12 cellular contexts compared by ENCODE assay signal in genomic region chr2:174664084-174664759, GRCh38.
A peak's percentile ranks its signal among the peaks of the same experiment; 100 is the strongest.
DNase-seq lines count a peak whose midpoint lies in the region; ATAC-seq and TF ChIP-seq lines count a peak whose summit lies in the region.
"Had no signal": no experiment of that assay in that cellular context is flagged by ENCODE, and none has a peak within 500 bp of the region (broad histone marks: within the 10 kb centered on the region; RNA-seq: fewer than 3 reads in every experiment).

No MANE protein-coding gene starts in this region.

- DNase-seq in EL (peak; percentile 12), SK-N-SH (no peak)
- no peak for DNase-seq in stimulated activated effector memory CD8-positive, alpha-beta T cell treated with anti-CD3 and anti-CD28 coated beads, Interleukin-12 subunit alpha, Interleukin-12 subunit beta, amount 100 ng/mL, for 72 hours (ENCODE audit: low spot score in 2 of 2)
- no peak for DNase-seq in activated CD8-positive, alpha-beta T cell treated with anti-CD3 and anti-CD28 coated beads, Interleukin-2, amount 10 ng/mL, durations not matched to agents 7 days and 5 days
- DNase-seq in stimulated activated naive CD4-positive, alpha-beta T cell treated with Interleukin-2 at 50 U/mL for 16 hours (lab: John Stamatoyannopoulos, UW), result no peak
- DNase-seq: activated CD4-positive, alpha-beta T cell treated with anti-CD3 and anti-CD28 coated beads, Interleukin-2, amount 50 U/mL, for 4 hours; activated naive CD4-positive, alpha-beta T cell treated with anti-CD3 and anti-CD28 coated beads, Interleukin-2, amount 10 ng/mL, durations not matched to agents 7 days and 5 days; T-cell had no signal

- no peak overlapping the region for H3K4me3 Mint-ChIP-seq in stimulated activated effector memory CD8-positive, alpha-beta T cell treated with anti-CD3 and anti-CD28 coated beads, Interleukin-12 subunit alpha, Interleukin-12 subunit beta, amount 100 ng/mL, for 72 hours
- H3K4me3 Mint-ChIP-seq in activated CD8-positive, alpha-beta T cell treated with anti-CD3 and anti-CD28 coated beads, Interleukin-2, amount 10 ng/mL, durations not matched to agents 7 days and 5 days, result no peak overlapping the region
- H3K4me3 Mint-ChIP-seq: activated naive CD4-positive, alpha-beta T cell treated with anti-CD3 and anti-CD28 coated beads, Interleukin-2, amount 10 ng/mL, durations not matched to agents 7 days and 5 days; T-cell had no signal

- peaks cover 83% of the 10 kb centered on the region for H3K79me2 ChIP-seq in SK-N-SH (ENCODE audit: insufficient read depth)

- peak overlapping the region; percentile 23; the same call in 1 of the 2 replicates for H3K9ac ChIP-seq in SK-N-SH

- no peaks in the 10 kb centered on the region for H3K9me2 ChIP-seq in SK-N-SH

- TF ChIP-seq POLR2A in gastroesophageal sphincter (IDR thresholded peaks at IDR 0.05), result no peak

- H3K9me3 ChIP-seq in SK-N-SH (no peaks in the 10 kb centered on the region), gastroesophageal sphincter (no peaks in the 10 kb centered on the region)

- peak overlapping the region; percentile 61 for H3K4me2 ChIP-seq in SK-N-SH

- no peak for TF ChIP-seq EP300 in SK-N-SH (IDR thresholded peaks at IDR 0.05; ENCODE audit: borderline replicate concordance in 1 of 2, low read depth in 1 of 2, low read length in 1 of 2)
- no peak for TF ChIP-seq EP300 in gastroesophageal sphincter (IDR thresholded peaks at IDR 0.05)

- ATAC-seq in gastroesophageal sphincter (no peak), HG03342 (IDR thresholded peaks at IDR 0.05; ENCODE audit: unreplicated experiment) (no peak), HG02973 (IDR thresholded peaks at IDR 0.05; ENCODE audit: unreplicated experiment) (no peak)
- peak; percentile 78 for ATAC-seq in stimulated activated effector memory CD8-positive, alpha-beta T cell treated with anti-CD3 and anti-CD28 coated beads, Interleukin-12 subunit alpha, Interleukin-12 subunit beta, amount 100 ng/mL, for 72 hours
- no peak for ATAC-seq in activated CD8-positive, alpha-beta T cell treated with anti-CD3 and anti-CD28 coated beads, Interleukin-2, amount 10 ng/mL, durations not matched to agents 7 days and 5 days
- ATAC-seq: T-cell had no signal

- no peaks in the 10 kb centered on the region for H3K36me3 Mint-ChIP-seq in stimulated activated effector memory CD8-positive, alpha-beta T cell treated with anti-CD3 and anti-CD28 coated beads, Interleukin-12 subunit alpha, Interleukin-12 subunit beta, amount 100 ng/mL, for 72 hours
- H3K36me3 Mint-ChIP-seq in activated CD8-positive, alpha-beta T cell treated with anti-CD3 and anti-CD28 coated beads, Interleukin-2, amount 10 ng/mL, durations not matched to agents 7 days and 5 days (ENCODE audit: low read depth), result peaks cover 7% of the 10 kb centered on the region

- CTCF ChIA-PET in SK-N-SH (lab: Yijun Ruan, JAX), result interaction anchor here (0.6 to 2.9 kb wide), 7 partner anchors 12 to 1485 kb away, joined by 3 to 14 read pairs (median 4); no protein-coding TSS in a partner anchor
- CTCF ChIA-PET in activated CD8-positive, alpha-beta T cell treated with anti-CD3 and anti-CD28 coated beads, Interleukin-2, amount 10 ng/mL, durations not matched to agents 7 days and 5 days (lab: Charles Lee), result interaction anchor here (0.6 kb wide), 1 partner anchor 280 kb away, joined by 3 read pairs; no protein-coding TSS in a partner anchor

- POLR2A ChIA-PET in SK-N-SH (lab: Yijun Ruan, JAX), result interaction anchor here (1.5 to 1.9 kb wide), 2 partner anchors 9 to 18 kb away, joined by 10 to 13 read pairs; no protein-coding TSS in a partner anchor
- POLR2A ChIA-PET in activated CD8-positive, alpha-beta T cell treated with anti-CD3 and anti-CD28 coated beads, Interleukin-2, amount 10 ng/mL, durations not matched to agents 7 days and 5 days (lab: Charles Lee), result no interaction called here

- H3K27me3 ChIP-seq in SK-N-SH (ENCODE audit: insufficient read depth) (no peaks in the 10 kb centered on the region), gastroesophageal sphincter (no peaks in the 10 kb centered on the region)

- H3K4me1 Mint-ChIP-seq in stimulated activated effector memory CD8-positive, alpha-beta T cell treated with anti-CD3 and anti-CD28 coated beads, Interleukin-12 subunit alpha, Interleukin-12 subunit beta, amount 100 ng/mL, for 72 hours, result peaks cover 60% of the 10 kb centered on the region
- peaks cover 22% of the 10 kb centered on the region for H3K4me1 Mint-ChIP-seq in activated CD8-positive, alpha-beta T cell treated with anti-CD3 and anti-CD28 coated beads, Interleukin-2, amount 10 ng/mL, durations not matched to agents 7 days and 5 days (ENCODE audit: low read depth)

- peaks cover 34 to 72% of the 10 kb centered on the region in 2 experiments for H3K4me1 ChIP-seq in SK-N-SH (ENCODE audit: control insufficient read depth in 1 of 2, insufficient read depth in 2 of 2, low read depth in 1 of 2, low read length in 1 of 2)
- peaks cover 0 to 91% (median 23%) of the 10 kb centered on the region in 3 donors for H3K4me1 ChIP-seq in gastroesophageal sphincter

- H3K27ac ChIP-seq in SK-N-SH (ENCODE audit: low read depth in 2 of 2, low read length in 1 of 2), result peak overlapping the region; percentile 91 to 99
- peak overlapping the region in 3 of 4 donors; percentile 63 to 74 (median 69) for H3K27ac ChIP-seq in gastroesophageal sphincter
- H3K27ac ChIP-seq: C4-2B had no signal

- no peak overlapping the region for H2AFZ ChIP-seq in SK-N-SH (ENCODE audit: low read depth)

- peak overlapping the region; percentile 16 for H3K27ac Mint-ChIP-seq in stimulated activated effector memory CD8-positive, alpha-beta T cell treated with anti-CD3 and anti-CD28 coated beads, Interleukin-12 subunit alpha, Interleukin-12 subunit beta, amount 100 ng/mL, for 72 hours
- H3K27ac Mint-ChIP-seq in activated CD8-positive, alpha-beta T cell treated with anti-CD3 and anti-CD28 coated beads, Interleukin-2, amount 10 ng/mL, durations not matched to agents 7 days and 5 days, result no peak overlapping the region
- H3K27ac Mint-ChIP-seq: activated naive CD4-positive, alpha-beta T cell treated with anti-CD3 and anti-CD28 coated beads, Interleukin-2, amount 10 ng/mL, durations not matched to agents 7 days and 5 days had no signal

- H3K4me3 ChIP-seq in SK-N-SH (ENCODE audit: low read depth in 2 of 2, low read length in 1 of 2) (no peak overlapping the region), gastroesophageal sphincter (no peak overlapping the region)

- H3K9me3 Mint-ChIP-seq in stimulated activated effector memory CD8-positive, alpha-beta T cell treated with anti-CD3 and anti-CD28 coated beads, Interleukin-12 subunit alpha, Interleukin-12 subunit beta, amount 100 ng/mL, for 72 hours, result no peaks in the 10 kb centered on the region
- H3K9me3 Mint-ChIP-seq in activated CD8-positive, alpha-beta T cell treated with anti-CD3 and anti-CD28 coated beads, Interleukin-2, amount 10 ng/mL, durations not matched to agents 7 days and 5 days (ENCODE audit: insufficient read depth), result no peaks in the 10 kb centered on the region
- H3K9me3 Mint-ChIP-seq: activated naive CD4-positive, alpha-beta T cell treated with anti-CD3 and anti-CD28 coated beads, Interleukin-2, amount 10 ng/mL, durations not matched to agents 7 days and 5 days; T-cell had no signal

- peaks cover 22% of the 10 kb centered on the region for H3F3A ChIP-seq in SK-N-SH (replicated peaks; ENCODE audit: insufficient read depth)

- TF ChIP-seq CTCF in SK-N-SH (IDR thresholded peaks at IDR 0.05), result no peak
- TF ChIP-seq CTCF in gastroesophageal sphincter (IDR thresholded peaks at IDR 0.05), result no peak

- 82% methylated on average over 4 of the region's 7 CpGs for WGBS in SK-N-SH (ENCODE audit: low lambda C conversion rate)
- 80 to 92% methylated on average over 1 to 2 of the region's 7 CpGs for WGBS in gastroesophageal sphincter (ENCODE audit: low coverage in 1 of 2), 2 donors

- TF ChIP-seq RAD21 in SK-N-SH (IDR thresholded peaks at IDR 0.05; ENCODE audit: low read length), result no peak

- no peaks in the 10 kb centered on the region for H3K27me3 Mint-ChIP-seq in activated CD8-positive, alpha-beta T cell treated with anti-CD3 and anti-CD28 coated beads, Interleukin-2, amount 10 ng/mL, durations not matched to agents 7 days and 5 days (ENCODE audit: low read depth)
- H3K27me3 Mint-ChIP-seq: activated naive CD4-positive, alpha-beta T cell treated with anti-CD3 and anti-CD28 coated beads, Interleukin-2, amount 10 ng/mL, durations not matched to agents 7 days and 5 days; T-cell had no signal

- peaks cover 14% of the 10 kb centered on the region for H4K20me1 ChIP-seq in SK-N-SH (ENCODE audit: insufficient read depth)

- H3K36me3 ChIP-seq in SK-N-SH (replicated peaks in 1 of 2; ENCODE audit: control insufficient read depth in 1 of 2, insufficient read depth in 2 of 2, low read length in 1 of 2) (peaks cover 1 to 10% of the 10 kb centered on the region in 2 experiments), gastroesophageal sphincter (no peaks in the 10 kb centered on the region)

TF ChIP-seq in SK-N-SH, 30 proteins besides CTCF, POLR2A, EP300 and RAD21:
- TF ChIP-seq MXI1 (IDR thresholded peaks at IDR 0.05; ENCODE audit: low read depth, low read length), result no peak
- no peak for TF ChIP-seq JUND (IDR thresholded peaks at IDR 0.05)
- TF ChIP-seq IRF3 (IDR thresholded peaks at IDR 0.05; ENCODE audit: low read depth, low read length), result no peak
- TF ChIP-seq TAF1 (IDR thresholded peaks at IDR 0.05; ENCODE audit: borderline replicate concordance, low read depth, low read length), result no peak
- no peak for TF ChIP-seq RFX5 (IDR thresholded peaks at IDR 0.05; ENCODE audit: low read length)
- TF ChIP-seq MEF2A (IDR thresholded peaks at IDR 0.05; ENCODE audit: borderline replicate concordance, low read depth), result no peak
- TF ChIP-seq GATA2 (CRISPR knock-in tag; IDR thresholded peaks at IDR 0.05), result no peak
- no peak for TF ChIP-seq GABPA (IDR thresholded peaks at IDR 0.05; ENCODE audit: low read depth)
